Comparison of ENCODE assay signal across 12 cellular contexts in the genomic region with DNA sequence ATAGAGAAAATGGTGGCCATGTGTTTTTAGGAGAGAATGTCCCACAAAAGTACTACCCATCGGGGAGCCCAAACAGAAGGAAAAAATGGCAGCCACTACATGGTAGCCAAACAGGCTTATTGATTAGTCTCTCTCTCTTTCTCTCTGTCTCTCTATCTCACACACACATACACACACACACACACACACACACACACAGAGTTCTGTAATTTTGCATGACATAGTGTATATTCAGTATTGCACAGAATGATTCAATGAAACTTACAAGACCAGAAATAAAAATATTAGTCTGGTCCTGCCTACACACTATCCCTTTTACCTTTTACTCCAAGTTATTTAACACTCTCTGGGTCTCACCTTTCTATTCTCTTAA.
DNase-seq lines count a peak whose midpoint lies in the region; ATAC-seq, FAIRE-seq and TF ChIP-seq lines count a peak whose summit lies in the region.
"Had no signal": no experiment of that assay in that cellular context is flagged by ENCODE, and none has a peak within 500 bp of the region (broad histone marks: within the 10 kb centered on the region; RNA-seq: fewer than 3 reads in every experiment).

No MANE protein-coding gene starts in this region.

- FAIRE-seq in astrocyte (lab: Jason Lieb, UNC) (no peak), GM12891 (lab: Jason Lieb, UNC) (no peak)
- FAIRE-seq: colon, kidney had no signal

- H3K9me3 ChIP-seq in Loucy (ENCODE audit: insufficient read depth, low read depth, low read length) (no peaks in the 10 kb centered on the region), astrocyte (ENCODE audit: insufficient read depth, low read depth, low read length) (no peaks in the 10 kb centered on the region)
- H3K9me3 ChIP-seq: neutrophil had no signal

- H3K36me3 Mint-ChIP-seq in astrocyte (ENCODE audit: low read depth, unreplicated experiment), result no peaks in the 10 kb centered on the region

- H3K4me3 ChIP-seq in Loucy (ENCODE audit: low read length, poor library complexity, severe bottlenecking) (peak overlapping the region; percentile 70), astrocyte (ENCODE audit: insufficient read depth, low read depth, low read length) (no peak overlapping the region)

- H3K9me3 Mint-ChIP-seq in astrocyte (ENCODE audit: unreplicated experiment), result peaks cover 2% of the 10 kb centered on the region

- H3K27ac Mint-ChIP-seq in astrocyte (ENCODE audit: unreplicated experiment), result peak overlapping the region; percentile 87

- H3K4me1 ChIP-seq in Loucy (ENCODE audit: insufficient read depth, low read length, poor library complexity, severe bottlenecking), result peaks cover 57% of the 10 kb centered on the region
- H3K4me1 ChIP-seq in astrocyte (ENCODE audit: insufficient read depth, low read length), result peaks cover 33% of the 10 kb centered on the region

- TF ChIP-seq POLR2A in GM12891 (IDR thresholded peaks at IDR 0.05; ENCODE audit: low read depth, low read length), result no peak

- H3K4me2 ChIP-seq in Loucy (ENCODE audit: low read depth, low read length, poor library complexity, severe bottlenecking) (peak overlapping the region; percentile 83), astrocyte (ENCODE audit: low read length) (peak overlapping the region; percentile 79)

- peaks cover 42% of the 10 kb centered on the region for H3K4me1 Mint-ChIP-seq in astrocyte (ENCODE audit: low read depth, unreplicated experiment)

- peak overlapping the region; percentile 68 for H3K9ac ChIP-seq in Loucy (ENCODE audit: low read depth, low read length, poor library complexity, severe bottlenecking)
- H3K9ac ChIP-seq in astrocyte (ENCODE audit: low read length), result peak overlapping the region; percentile 74

- H2AFZ ChIP-seq in Loucy (ENCODE audit: low read length) (peak overlapping the region; percentile 87), astrocyte (ENCODE audit: low read depth, low read length) (no peak overlapping the region)

- no peaks in the 10 kb centered on the region for H3K27me3 Mint-ChIP-seq in astrocyte (ENCODE audit: low read depth, unreplicated experiment)

- H3K9me2 ChIP-seq in Loucy (replicated peaks; ENCODE audit: low read depth, low read length), result no peaks in the 10 kb centered on the region

- no peak for DNase-seq in activated CD4-positive, CD25-positive, alpha-beta regulatory T cell (lab: John Stamatoyannopoulos, UW)
- DNase-seq in astrocyte (ENCODE audit: low read depth) (no peak), renal cortical epithelial cell (ENCODE audit: low read depth) (peak; percentile 12), NCI-H510A (lab: John Stamatoyannopoulos, UW) (no peak), GM12891 (ENCODE audit: insufficient read length, low spot score) (no peak)
- DNase-seq: kidney, NCI-H187 had no signal

- H3K36me3 ChIP-seq in Loucy (ENCODE audit: insufficient read depth, low read length), result no peaks in the 10 kb centered on the region
- no peaks in the 10 kb centered on the region for H3K36me3 ChIP-seq in astrocyte (ENCODE audit: insufficient read depth, low read length)
- H3K36me3 ChIP-seq: neutrophil had no signal

- H3K79me2 ChIP-seq in Loucy (ENCODE audit: insufficient read depth, low read length), result no peaks in the 10 kb centered on the region
- H3K79me2 ChIP-seq in astrocyte (ENCODE audit: insufficient read depth, low read length), result no peaks in the 10 kb centered on the region

- H3K4me3 Mint-ChIP-seq in astrocyte (ENCODE audit: unreplicated experiment), result no peak overlapping the region

- H3K27me3 ChIP-seq in Loucy (ENCODE audit: insufficient read depth, low read length, poor library complexity, severe bottlenecking) (no peaks in the 10 kb centered on the region), astrocyte (ENCODE audit: insufficient read depth, low read length) (no peaks in the 10 kb centered on the region)
- H3K27me3 ChIP-seq: neutrophil had no signal

- peak; percentile 10 to 22 for ATAC-seq in activated CD4-positive, CD25-positive, alpha-beta regulatory T cell treated with anti-CD3 and anti-CD28 coated beads, Interleukin-2, amount 50 U/mL, for 24 hours
- no peak for ATAC-seq in HG03135 (IDR thresholded peaks at IDR 0.05; ENCODE audit: unreplicated experiment)

- H3K27ac ChIP-seq in astrocyte (ENCODE audit: low read depth, low read length), result peak overlapping the region; percentile 96

- TF ChIP-seq CTCF in Loucy (conservative IDR thresholded peaks at IDR 0.05; ENCODE audit: low read length) (no peak), astrocyte (IDR thresholded peaks at IDR 0.05; ENCODE audit: insufficient read depth, low read depth, low read length) (no peak)

- H4K20me1 ChIP-seq in Loucy (ENCODE audit: insufficient read depth, low read length, poor library complexity, severe bottlenecking), result no peaks in the 10 kb centered on the region
- no peaks in the 10 kb centered on the region for H4K20me1 ChIP-seq in astrocyte (ENCODE audit: insufficient read depth, low read length)

- H3F3A ChIP-seq in Loucy (ENCODE audit: low read depth), result no peaks in the 10 kb centered on the region

TF ChIP-seq in GM12891, 5 proteins besides CTCF, POLR2A, EP300 and RAD21:
- TF ChIP-seq TAF1 (IDR thresholded peaks at IDR 0.05; ENCODE audit: low read depth, low read length) (no peak), PAX5 (IDR thresholded peaks at IDR 0.05; ENCODE audit: insufficient read depth, low read length, severe bottlenecking) (no peak), SPI1 (IDR thresholded peaks at IDR 0.05; ENCODE audit: low read depth, low read length) (no peak), POLR2AphosphoS5 (IDR thresholded peaks at IDR 0.05; ENCODE audit: low read depth, low read length) (no peak)
